1 cellular context compared by ENCODE assay signal in genomic region chr2:138324068-138324771, GRCh38.
TF ChIP-seq lines count a peak whose summit lies in the region.

No MANE protein-coding gene starts in this region.

TF ChIP-seq in HCT116, 20 proteins besides CTCF, POLR2A, EP300 and RAD21 (continued from another document):
- no peak for TF ChIP-seq SRF (IDR thresholded peaks at IDR 0.05; ENCODE audit: low read depth)
- TF ChIP-seq POLR2AphosphoS5 (IDR thresholded peaks at IDR 0.05; ENCODE audit: low read depth, low read length): no peak
- TF ChIP-seq EGR1 (IDR thresholded peaks at IDR 0.05; ENCODE audit: low read depth): no peak
